ENCODE assay signal across 1 cellular context in genomic region chr11:104700609-104701008, GRCh38.
TF ChIP-seq lines count a peak whose summit lies in the region.

No MANE protein-coding gene starts in this region.

TF ChIP-seq in SK-N-SH, 30 proteins besides CTCF, POLR2A, EP300 and RAD21 (continued from another document):
- TF ChIP-seq PBX3 (IDR thresholded peaks at IDR 0.05) = peak; percentile 21; the same call in 1 of the 2 replicates
- TF ChIP-seq EZH2phosphoT487 (IDR thresholded peaks at IDR 0.05; ENCODE audit: borderline replicate concordance, low read depth) = no peak
- no peak for TF ChIP-seq MAX (IDR thresholded peaks at IDR 0.05; ENCODE audit: low read depth)
- TF ChIP-seq JUND (IDR thresholded peaks at IDR 0.05) = no peak
- no peak for TF ChIP-seq RXRA (IDR thresholded peaks at IDR 0.05; ENCODE audit: borderline replicate concordance, low read depth)
- TF ChIP-seq ELF1 (IDR thresholded peaks at IDR 0.05) = no peak
- TF ChIP-seq SMC3 (IDR thresholded peaks at IDR 0.05; ENCODE audit: low read depth, low read length) = no peak
- no peak for TF ChIP-seq GATA2 (CRISPR knock-in tag; IDR thresholded peaks at IDR 0.05)
- peak; percentile 24; the same call in 1 of the 2 replicates for TF ChIP-seq FOSL2 (IDR thresholded peaks at IDR 0.05; ENCODE audit: borderline replicate concordance, low read depth)
